Comparison of ENCODE assay signal across 7 cellular contexts in genomic region chr5:78908173-78908901, GRCh38.
DNase-seq lines count a peak whose midpoint lies in the region; ATAC-seq lines count a peak whose summit lies in the region.

No MANE protein-coding gene starts in this region.

- H3K9ac ChIP-seq in SK-N-MC (ENCODE audit: insufficient read length) (no peak overlapping the region), rectal smooth muscle tissue (ENCODE audit: low read length) (no peak overlapping the region)

- H3K4me3 ChIP-seq in SK-N-MC = peak overlapping the region; percentile 67
- peak overlapping the region; percentile 25 for H3K4me3 ChIP-seq in rectal smooth muscle tissue (ENCODE audit: low read length)

- no peaks in the 10 kb centered on the region for H3K36me3 ChIP-seq in SK-N-MC (ENCODE audit: insufficient read depth, low read length)
- no peaks in the 10 kb centered on the region for H3K36me3 ChIP-seq in rectal smooth muscle tissue (ENCODE audit: control insufficient read depth, insufficient read depth, low read length)

- H3K27ac ChIP-seq in SK-N-MC (peak overlapping the region; percentile 59; the same call in 1 of the 2 replicates), rectal smooth muscle tissue (ENCODE audit: low read depth, low read length) (peak overlapping the region; percentile 68)

- peaks cover 27% of the 10 kb centered on the region for H3K4me1 ChIP-seq in rectal smooth muscle tissue (ENCODE audit: control insufficient read depth, insufficient read depth, low read length)

- H3K9me3 ChIP-seq in SK-N-MC (ENCODE audit: low read depth, low read length) = no peaks in the 10 kb centered on the region

- H3K27me3 ChIP-seq in rectal smooth muscle tissue (ENCODE audit: control insufficient read depth, insufficient read depth, low read length) = no peaks in the 10 kb centered on the region

- intact Hi-C loops in head of caudate nucleus (cut with DNase I) = loop anchor here (10.0 kb wide), 1 partner anchor 66 kb away; no protein-coding TSS in a partner anchor

- no peak for ATAC-seq in HG02852 (IDR thresholded peaks at IDR 0.05; ENCODE audit: unreplicated experiment)
- no peak for ATAC-seq in GM19395 (IDR thresholded peaks at IDR 0.05; ENCODE audit: unreplicated experiment)

- in situ Hi-C loops in KBM-7 (cut with MboI; ENCODE audit: low pct_unique_long_range_greater_than_20kb, low sequenced_read_pairs) = no loop called here
- in situ Hi-C loops in ACHN (cut with HindIII; ENCODE audit: low pct_ligation_motif_present, low pct_unique_long_range_greater_than_20kb, low sequenced_read_pairs) = no loop called here

- peak; percentile 92 for DNase-seq in KBM-7
- no peak for DNase-seq in SK-N-MC (ENCODE audit: low read depth, low spot score)
- DNase-seq in head of caudate nucleus = peak in 39 of 42 donors; percentile 14 to 71 (median 40)
- DNase-seq in ACHN = no peak

Comparison
In these comparisons a context has a peak if more than half of its experiments do, and no peak if none do; other contexts are left out.
1. DNase-seq: peak in KBM-7 (single experiment) and head of caudate nucleus (39 of 42); none in SK-N-MC (single experiment) and ACHN (single experiment).